In genomic region chr10:86632009-86632800, GRCh38 we compare ENCODE assay signal across 9 cellular contexts. TPM values are rescaled to one million over a fixed set of nuclear protein-coding genes. Genes with fewer than 3 reads are reported as not detected.
DNase-seq lines count a peak whose midpoint lies in the region; TF ChIP-seq lines count a peak whose summit lies in the region.
"Had no signal": no experiment of that assay in that cellular context is flagged by ENCODE, and none has a peak within 500 bp of the region (broad histone marks: within the 10 kb centered on the region; RNA-seq: fewer than 3 reads in every experiment).

No MANE protein-coding gene starts in this region.

- peaks cover 17% of the 10 kb centered on the region for H3K4me1 ChIP-seq in osteoblast (ENCODE audit: insufficient read depth, low read length)

- H4K20me1 ChIP-seq in osteoblast (ENCODE audit: insufficient read depth, low read length) = no peaks in the 10 kb centered on the region

- POLR2A ChIA-PET in activated CD4-positive, alpha-beta memory T cell treated with anti-CD3 and anti-CD28 coated beads, Interleukin-2, amount 10 ng/mL, durations not matched to agents 7 days and 5 days (lab: Charles Lee) = no interaction called here

- peaks cover 2% of the 10 kb centered on the region for H3K27me3 ChIP-seq in osteoblast (ENCODE audit: insufficient read depth, low read length)

- H3K9me3 Mint-ChIP-seq in glutamatergic neuron (ENCODE audit: unreplicated experiment) = peaks cover 3% of the 10 kb centered on the region
- H3K9me3 Mint-ChIP-seq in activated CD4-positive, alpha-beta memory T cell treated with anti-CD3 and anti-CD28 coated beads, Interleukin-2, amount 10 ng/mL, durations not matched to agents 7 days and 5 days = no peaks in the 10 kb centered on the region

- H3K4me3 Mint-ChIP-seq in glutamatergic neuron (ENCODE audit: unreplicated experiment) = peak overlapping the region; percentile 65
- H3K4me3 Mint-ChIP-seq in activated CD4-positive, alpha-beta memory T cell treated with anti-CD3 and anti-CD28 coated beads, Interleukin-2, amount 10 ng/mL, durations not matched to agents 7 days and 5 days = no peak overlapping the region

- peak; percentile 71 for DNase-seq in AG08396 (ENCODE audit: low spot score)
- peak; percentile 43 for DNase-seq in NCI-H2171 (lab: John Stamatoyannopoulos, UW)
- peak; percentile 77 for DNase-seq in glutamatergic neuron
- DNase-seq in osteoblast (ENCODE audit: insufficient read length, low spot score, missing footprints) = peak; percentile 88
- no peak for DNase-seq in activated CD4-positive, alpha-beta memory T cell treated with anti-CD3 and anti-CD28 coated beads, Interleukin-2, amount 10 ng/mL, durations not matched to agents 7 days and 5 days
- DNase-seq in activated CD4-positive, CD25-positive, alpha-beta regulatory T cell treated with anti-CD3 and anti-CD28 coated beads, Interleukin-2, amount 50 U/mL, for 72 hours = no peak
- DNase-seq in SW 1271 (lab: John Stamatoyannopoulos, UW) = no peak
- no peak for DNase-seq in dedifferentiated amniotic fluid mesenchymal stem cell (ENCODE audit: extremely low spot score)
- DNase-seq: NCI-H1417 treated with DMSO at 0.1 percent for 48 hours had no signal

- H2AFZ ChIP-seq in osteoblast (ENCODE audit: low read length) = peak overlapping the region; percentile 90

- H3K36me3 ChIP-seq in osteoblast (ENCODE audit: insufficient read depth, low read length) = no peaks in the 10 kb centered on the region

- CTCF ChIA-PET in activated CD4-positive, alpha-beta memory T cell treated with anti-CD3 and anti-CD28 coated beads, Interleukin-2, amount 10 ng/mL, durations not matched to agents 7 days and 5 days (lab: Charles Lee) = no interaction called here

- no peak overlapping the region for H3K27ac ChIP-seq in osteoblast (ENCODE audit: low read depth, low read length)

- peak overlapping the region; percentile 79 for H3K4me2 ChIP-seq in osteoblast (ENCODE audit: insufficient read depth, low read length)

- H3K79me2 ChIP-seq in osteoblast (ENCODE audit: insufficient read depth, low read length) = no peaks in the 10 kb centered on the region

- H3K36me3 Mint-ChIP-seq in glutamatergic neuron (ENCODE audit: unreplicated experiment) = no peaks in the 10 kb centered on the region
- no peaks in the 10 kb centered on the region for H3K36me3 Mint-ChIP-seq in activated CD4-positive, alpha-beta memory T cell treated with anti-CD3 and anti-CD28 coated beads, Interleukin-2, amount 10 ng/mL, durations not matched to agents 7 days and 5 days (ENCODE audit: low read depth)

- H3K27me3 Mint-ChIP-seq in glutamatergic neuron (ENCODE audit: unreplicated experiment) = peaks cover 3% of the 10 kb centered on the region
- H3K27me3 Mint-ChIP-seq in activated CD4-positive, alpha-beta memory T cell treated with anti-CD3 and anti-CD28 coated beads, Interleukin-2, amount 10 ng/mL, durations not matched to agents 7 days and 5 days = peaks cover 52% of the 10 kb centered on the region

- no peaks in the 10 kb centered on the region for H3K9me3 ChIP-seq in osteoblast (ENCODE audit: low read depth, low read length)

- no peak overlapping the region for H3K27ac Mint-ChIP-seq in glutamatergic neuron (ENCODE audit: unreplicated experiment)
- no peak overlapping the region for H3K27ac Mint-ChIP-seq in activated CD4-positive, alpha-beta memory T cell treated with anti-CD3 and anti-CD28 coated beads, Interleukin-2, amount 10 ng/mL, durations not matched to agents 7 days and 5 days

- H3K4me3 ChIP-seq in osteoblast (ENCODE audit: insufficient read depth, low read length) = peak overlapping the region; percentile 70

- no peaks in the 10 kb centered on the region for H3K4me1 Mint-ChIP-seq in glutamatergic neuron (ENCODE audit: low read depth, unreplicated experiment)
- no peaks in the 10 kb centered on the region for H3K4me1 Mint-ChIP-seq in activated CD4-positive, alpha-beta memory T cell treated with anti-CD3 and anti-CD28 coated beads, Interleukin-2, amount 10 ng/mL, durations not matched to agents 7 days and 5 days

- TF ChIP-seq CTCF in glutamatergic neuron (IDR thresholded peaks at IDR 0.05; ENCODE audit: partially characterized antibody, unreplicated experiment) = peak; percentile 32
- TF ChIP-seq CTCF in osteoblast (IDR thresholded peaks at IDR 0.05; ENCODE audit: extremely low read depth, low read depth, low read length) = peak; percentile 20

RNA-seq across cellular contexts. Expression of gene OPN4, which starts 22.1 kb away (rescaled TPM):
- total RNA-seq in glutamatergic neuron (ENCODE audit: unreplicated experiment) = not detected
- not detected in 2 replicates for total RNA-seq in osteoblast
- total RNA-seq in activated CD4-positive, alpha-beta memory T cell treated with anti-CD3 and anti-CD28 coated beads, Interleukin-2, amount 10 ng/mL, durations not matched to agents 7 days and 5 days = not detected

RNA-seq across cellular contexts. Expression of gene LDB3, which starts 36.1 kb away (rescaled TPM):
- 92.0 TPM for total RNA-seq in glutamatergic neuron (ENCODE audit: unreplicated experiment)
- total RNA-seq in osteoblast = under 0.01 TPM in 2 replicates
- under 1 TPM; 0.05 to 0.10 TPM for total RNA-seq in activated CD4-positive, alpha-beta memory T cell treated with anti-CD3 and anti-CD28 coated beads, Interleukin-2, amount 10 ng/mL, durations not matched to agents 7 days and 5 days

Comparison
In these comparisons a context has a peak if more than half of its experiments do, and no peak if none do; other contexts are left out.
1. DNase-seq: peak in AG08396 (single experiment), NCI-H2171 (single experiment), glutamatergic neuron (single experiment) and osteoblast (single experiment); none in activated CD4-positive, alpha-beta memory T cell treated with anti-CD3 and anti-CD28 coated beads, Interleukin-2, amount 10 ng/mL, durations not matched to agents 7 days and 5 days (single experiment), activated CD4-positive, CD25-positive, alpha-beta regulatory T cell treated with anti-CD3 and anti-CD28 coated beads, Interleukin-2, amount 50 U/mL, for 72 hours (single experiment), SW 1271 (0 of 2) and dedifferentiated amniotic fluid mesenchymal stem cell (single experiment).
2. RNA of gene LDB3, which starts 36.1 kb away (total RNA-seq): 92.0 TPM in glutamatergic neuron (single experiment); 0.05 to 0.10 TPM in activated CD4-positive, alpha-beta memory T cell treated with anti-CD3 and anti-CD28 coated beads, Interleukin-2, amount 10 ng/mL, durations not matched to agents 7 days and 5 days and under 0.01 TPM in osteoblast; every median in the first group is over 10 times any median in the second.